In the genomic region with DNA sequence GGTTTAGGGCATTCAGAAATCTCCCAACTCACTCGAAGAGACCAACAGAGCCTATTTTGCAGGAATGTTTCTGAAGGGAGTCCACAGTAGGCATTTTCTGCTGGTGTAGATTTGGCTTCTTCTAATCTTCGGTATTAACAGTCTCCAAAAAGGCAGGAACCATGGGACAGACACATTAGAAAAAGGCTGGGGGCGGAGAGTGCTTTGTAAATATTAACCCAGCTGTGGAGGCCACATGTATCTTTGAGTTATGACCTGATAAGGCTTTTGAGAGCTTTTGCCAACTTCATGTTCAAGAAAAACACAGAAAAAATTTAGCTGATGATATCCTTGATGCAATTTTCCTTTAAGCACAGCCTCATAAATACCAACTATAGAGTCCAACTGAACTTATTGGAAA, we compare ENCODE assay signal across 1 cellular context.
TF ChIP-seq lines count a peak whose summit lies in the region.

No MANE protein-coding gene starts in this region.

TF ChIP-seq in GM23338, 12 proteins besides CTCF, POLR2A, EP300 and RAD21 (continued from another document):
- TF ChIP-seq, protein P1, sequence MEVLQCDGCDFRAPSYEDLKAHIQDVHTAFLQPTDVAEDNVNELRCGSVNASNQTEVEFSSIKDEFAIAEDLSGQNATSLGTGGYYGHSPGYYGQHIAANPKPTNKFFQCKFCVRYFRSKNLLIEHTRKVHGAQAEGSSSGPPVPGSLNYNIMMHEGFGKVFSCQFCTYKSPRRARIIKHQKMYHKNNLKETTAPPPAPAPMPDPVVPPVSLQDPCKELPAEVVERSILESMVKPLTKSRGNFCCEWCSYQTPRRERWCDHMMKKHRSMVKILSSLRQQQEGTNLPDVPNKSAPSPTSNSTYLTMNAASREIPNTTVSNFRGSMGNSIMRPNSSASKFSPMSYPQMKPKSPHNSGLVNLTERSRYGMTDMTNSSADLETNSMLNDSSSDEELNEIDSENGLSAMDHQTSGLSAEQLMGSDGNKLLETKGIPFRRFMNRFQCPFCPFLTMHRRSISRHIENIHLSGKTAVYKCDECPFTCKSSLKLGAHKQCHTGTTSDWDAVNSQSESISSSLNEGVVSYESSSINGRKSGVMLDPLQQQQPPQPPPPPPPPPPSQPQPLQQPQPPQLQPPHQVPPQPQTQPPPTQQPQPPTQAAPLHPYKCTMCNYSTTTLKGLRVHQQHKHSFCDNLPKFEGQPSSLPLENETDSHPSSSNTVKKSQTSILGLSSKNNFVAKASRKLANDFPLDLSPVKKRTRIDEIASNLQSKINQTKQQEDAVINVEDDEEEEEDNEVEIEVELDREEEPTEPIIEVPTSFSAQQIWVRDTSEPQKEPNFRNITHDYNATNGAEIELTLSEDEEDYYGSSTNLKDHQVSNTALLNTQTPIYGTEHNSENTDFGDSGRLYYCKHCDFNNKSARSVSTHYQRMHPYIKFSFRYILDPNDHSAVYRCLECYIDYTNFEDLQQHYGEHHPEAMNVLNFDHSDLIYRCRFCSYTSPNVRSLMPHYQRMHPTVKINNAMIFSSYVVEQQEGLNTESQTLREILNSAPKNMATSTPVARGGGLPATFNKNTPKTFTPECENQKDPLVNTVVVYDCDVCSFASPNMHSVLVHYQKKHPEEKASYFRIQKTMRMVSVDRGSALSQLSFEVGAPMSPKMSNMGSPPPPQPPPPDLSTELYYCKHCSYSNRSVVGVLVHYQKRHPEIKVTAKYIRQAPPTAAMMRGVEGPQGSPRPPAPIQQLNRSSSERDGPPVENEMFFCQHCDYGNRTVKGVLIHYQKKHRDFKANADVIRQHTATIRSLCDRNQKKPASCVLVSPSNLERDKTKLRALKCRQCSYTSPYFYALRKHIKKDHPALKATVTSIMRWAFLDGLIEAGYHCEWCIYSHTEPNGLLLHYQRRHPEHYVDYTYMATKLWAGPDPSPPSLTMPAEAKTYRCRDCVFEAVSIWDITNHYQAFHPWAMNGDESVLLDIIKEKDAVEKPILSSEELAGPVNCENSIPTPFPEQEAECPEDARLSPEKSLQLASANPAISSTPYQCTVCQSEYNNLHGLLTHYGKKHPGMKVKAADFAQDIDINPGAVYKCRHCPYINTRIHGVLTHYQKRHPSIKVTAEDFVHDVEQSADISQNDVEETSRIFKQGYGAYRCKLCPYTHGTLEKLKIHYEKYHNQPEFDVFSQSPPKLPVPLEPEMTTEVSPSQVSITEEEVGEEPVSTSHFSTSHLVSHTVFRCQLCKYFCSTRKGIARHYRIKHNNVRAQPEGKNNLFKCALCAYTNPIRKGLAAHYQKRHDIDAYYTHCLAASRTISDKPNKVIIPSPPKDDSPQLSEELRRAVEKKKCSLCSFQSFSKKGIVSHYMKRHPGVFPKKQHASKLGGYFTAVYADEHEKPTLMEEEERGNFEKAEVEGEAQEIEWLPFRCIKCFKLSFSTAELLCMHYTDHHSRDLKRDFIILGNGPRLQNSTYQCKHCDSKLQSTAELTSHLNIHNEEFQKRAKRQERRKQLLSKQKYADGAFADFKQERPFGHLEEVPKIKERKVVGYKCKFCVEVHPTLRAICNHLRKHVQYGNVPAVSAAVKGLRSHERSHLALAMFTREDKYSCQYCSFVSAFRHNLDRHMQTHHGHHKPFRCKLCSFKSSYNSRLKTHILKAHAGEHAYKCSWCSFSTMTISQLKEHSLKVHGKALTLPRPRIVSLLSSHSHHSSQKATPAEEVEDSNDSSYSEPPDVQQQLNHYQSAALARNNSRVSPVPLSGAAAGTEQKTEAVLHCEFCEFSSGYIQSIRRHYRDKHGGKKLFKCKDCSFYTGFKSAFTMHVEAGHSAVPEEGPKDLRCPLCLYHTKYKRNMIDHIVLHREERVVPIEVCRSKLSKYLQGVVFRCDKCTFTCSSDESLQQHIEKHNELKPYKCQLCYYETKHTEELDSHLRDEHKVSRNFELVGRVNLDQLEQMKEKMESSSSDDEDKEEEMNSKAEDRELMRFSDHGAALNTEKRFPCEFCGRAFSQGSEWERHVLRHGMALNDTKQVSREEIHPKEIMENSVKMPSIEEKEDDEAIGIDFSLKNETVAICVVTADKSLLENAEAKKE (CRISPR knock-in tag; IDR thresholded peaks at IDR 0.05) = no peak
- TF ChIP-seq ZNF331 (CRISPR knock-in tag; IDR thresholded peaks at IDR 0.05; ENCODE audit: low read depth) = no peak
- TF ChIP-seq, protein P2, sequence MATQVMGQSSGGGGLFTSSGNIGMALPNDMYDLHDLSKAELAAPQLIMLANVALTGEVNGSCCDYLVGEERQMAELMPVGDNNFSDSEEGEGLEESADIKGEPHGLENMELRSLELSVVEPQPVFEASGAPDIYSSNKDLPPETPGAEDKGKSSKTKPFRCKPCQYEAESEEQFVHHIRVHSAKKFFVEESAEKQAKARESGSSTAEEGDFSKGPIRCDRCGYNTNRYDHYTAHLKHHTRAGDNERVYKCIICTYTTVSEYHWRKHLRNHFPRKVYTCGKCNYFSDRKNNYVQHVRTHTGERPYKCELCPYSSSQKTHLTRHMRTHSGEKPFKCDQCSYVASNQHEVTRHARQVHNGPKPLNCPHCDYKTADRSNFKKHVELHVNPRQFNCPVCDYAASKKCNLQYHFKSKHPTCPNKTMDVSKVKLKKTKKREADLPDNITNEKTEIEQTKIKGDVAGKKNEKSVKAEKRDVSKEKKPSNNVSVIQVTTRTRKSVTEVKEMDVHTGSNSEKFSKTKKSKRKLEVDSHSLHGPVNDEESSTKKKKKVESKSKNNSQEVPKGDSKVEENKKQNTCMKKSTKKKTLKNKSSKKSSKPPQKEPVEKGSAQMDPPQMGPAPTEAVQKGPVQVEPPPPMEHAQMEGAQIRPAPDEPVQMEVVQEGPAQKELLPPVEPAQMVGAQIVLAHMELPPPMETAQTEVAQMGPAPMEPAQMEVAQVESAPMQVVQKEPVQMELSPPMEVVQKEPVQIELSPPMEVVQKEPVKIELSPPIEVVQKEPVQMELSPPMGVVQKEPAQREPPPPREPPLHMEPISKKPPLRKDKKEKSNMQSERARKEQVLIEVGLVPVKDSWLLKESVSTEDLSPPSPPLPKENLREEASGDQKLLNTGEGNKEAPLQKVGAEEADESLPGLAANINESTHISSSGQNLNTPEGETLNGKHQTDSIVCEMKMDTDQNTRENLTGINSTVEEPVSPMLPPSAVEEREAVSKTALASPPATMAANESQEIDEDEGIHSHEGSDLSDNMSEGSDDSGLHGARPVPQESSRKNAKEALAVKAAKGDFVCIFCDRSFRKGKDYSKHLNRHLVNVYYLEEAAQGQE (IDR thresholded peaks at IDR 0.05; ENCODE audit: unreplicated experiment) = no peak
- TF ChIP-seq NANOG (IDR thresholded peaks at IDR 0.05; ENCODE audit: borderline replicate concordance) = no peak
- TF ChIP-seq EZH2 (IDR thresholded peaks at IDR 0.05; ENCODE audit: low read depth, unreplicated experiment) = no peak
- no peak for TF ChIP-seq EZH2phosphoT487 (IDR thresholded peaks at IDR 0.05; ENCODE audit: unreplicated experiment)
TF ChIP-seq in GM23338: peak in this region for 0.
